In genomic region chr13:29850213-29850898, GRCh38 we compare ENCODE assay signal across 8 cellular contexts. TPM values are rescaled to one million over a fixed set of nuclear protein-coding genes. Genes with fewer than 3 reads are reported as not detected.
DNase-seq lines count a peak whose midpoint lies in the region; ATAC-seq, FAIRE-seq and TF ChIP-seq lines count a peak whose summit lies in the region.

Gene UBL3, minus strand, starts transcription at chr13:29850617. Its CDS starts 1,079 bp downstream, at chr13:29849538.

- peak within 1 kb of the TSS; percentile 98 to 99 for H3K27ac ChIP-seq in small intestine (ENCODE audit: low read depth in 1 of 2, low read length in 1 of 2)

- TF ChIP-seq POLR2A in GM18951 (IDR thresholded peaks at IDR 0.05; ENCODE audit: extremely low read depth, insufficient read depth, insufficient read length), result peak; percentile 77

- CTCF ChIA-PET in WTC11 (lab: Charles Lee), result interaction anchor here (0.7 to 2.7 kb wide), 6 partner anchors 9 to 265 kb away, joined by 3 to 17 read pairs (median 6); no protein-coding TSS in a partner anchor

- 1% methylated on average over 46 to 64 of the region's 64 CpGs for WGBS in small intestine, 3 donors

- ATAC-seq in HG03175 (IDR thresholded peaks at IDR 0.05; ENCODE audit: unreplicated experiment) (peak; percentile 92), WTC11 (peak; percentile 87)

- peak within 1 kb of the TSS; percentile 68 for H3K4me3 ChIP-seq in bronchial epithelial cell (ENCODE audit: low read depth, low read length)
- peak within 1 kb of the TSS; percentile 87 to 97 for H3K4me3 ChIP-seq in small intestine (ENCODE audit: low read depth in 1 of 2, low read length in 2 of 2)

- H3K27me3 ChIP-seq in bronchial epithelial cell (ENCODE audit: control insufficient read depth, insufficient read depth, low read length) (no peaks in the 10 kb centered on the region), small intestine (ENCODE audit: control insufficient read depth in 2 of 2, insufficient read depth in 2 of 2, low read length in 2 of 2) (no peaks in the 10 kb centered on the region)

- H3K36me3 ChIP-seq in bronchial epithelial cell (ENCODE audit: control insufficient read depth, insufficient read depth, low read length), result no peaks in the 10 kb centered on the region
- H3K36me3 ChIP-seq in small intestine (ENCODE audit: control insufficient read depth in 2 of 2, insufficient read depth in 2 of 2, low read length in 2 of 2), result no peaks in the 10 kb centered on the region

- no peaks in the 10 kb centered on the region; the same call in 1 of the 2 replicates for H3K27me3 Mint-ChIP-seq in WTC11 (ENCODE audit: low read depth)

- H3K4me1 Mint-ChIP-seq in WTC11, result peaks cover 29% of the 10 kb centered on the region

- H3K36me3 Mint-ChIP-seq in WTC11, result no peaks in the 10 kb centered on the region

- peak within 1 kb of the TSS; percentile 99 for H3K27ac Mint-ChIP-seq in WTC11

- peak; percentile 97 for DNase-seq in AG08396 (ENCODE audit: low spot score)
- DNase-seq in NCI-H226, result peak; percentile 89
- peak; percentile 95 for DNase-seq in WTC11 (ENCODE audit: low spot score)
- peak; percentile 88 for DNase-seq in bronchial epithelial cell (ENCODE audit: low read depth)
- peak; percentile 99 for DNase-seq in iPS-NIHi7 (ENCODE audit: extremely low spot score)
- DNase-seq in small intestine, result peak; percentile 99

- H3K9me3 ChIP-seq in small intestine (ENCODE audit: control insufficient read depth, low read depth), result no peaks in the 10 kb centered on the region

- H3K4me3 Mint-ChIP-seq in WTC11, result peak within 1 kb of the TSS; percentile 91

- FAIRE-seq in bronchial epithelial cell (lab: Jason Lieb, UNC) (no peak), small intestine (lab: Jason Lieb, UNC) (no peak)

- H3K4me1 ChIP-seq in small intestine (ENCODE audit: control insufficient read depth in 2 of 2, insufficient read depth in 1 of 2, low read depth in 1 of 2, low read length in 1 of 2), result no peaks in the 10 kb centered on the region

- TF ChIP-seq CTCF in WTC11 (IDR thresholded peaks at IDR 0.05), result no peak
- TF ChIP-seq CTCF in bronchial epithelial cell (IDR thresholded peaks at IDR 0.05; ENCODE audit: insufficient read depth, low read length, severe bottlenecking), result no peak

- in situ Hi-C loops in GM18951 (cut with MboI; ENCODE audit: low sequenced_read_pairs, unreplicated experiment), result no loop called here

- POLR2A ChIA-PET in WTC11 (lab: Charles Lee), result interaction anchor here (0.9 to 1.5 kb wide), 5 partner anchors 9 to 103 kb away, joined by 3 to 5 read pairs (median 3); no protein-coding TSS in a partner anchor

- H3K9me3 Mint-ChIP-seq in WTC11, result no peaks in the 10 kb centered on the region

TF ChIP-seq in WTC11, 78 proteins besides CTCF, POLR2A, EP300 and RAD21:
- TF ChIP-seq ETV6 (CRISPR knock-in tag; IDR thresholded peaks at IDR 0.05) (no peak), MAX (CRISPR knock-in tag; IDR thresholded peaks at IDR 0.05) (0 out of 2 replicates have a peak, but pooled peaks have one; percentile 21), CREB1 (CRISPR knock-in tag; IDR thresholded peaks at IDR 0.05) (no peak), MYBL2 (CRISPR knock-in tag; IDR thresholded peaks at IDR 0.05) (0 out of 2 replicates have a peak, but pooled peaks have one; percentile 35), SP1 (CRISPR knock-in tag; conservative IDR thresholded peaks at IDR 0.05) (0 out of 2 replicates have a peak, but pooled peaks have one; percentile 27)
TF ChIP-seq in WTC11: peak in this region for 3.

RNA-seq across cellular contexts. Expression of gene UBL3, which starts in this region (rescaled TPM):
- total RNA-seq in WTC11 (2021) (12.8 to 15.5 TPM (median 13.5 TPM) in 3 replicates), bronchial epithelial cell (16.1 and 19.8 TPM in 2 replicates)
- 10 to 100 TPM; 20.6 to 46.7 (median 45.2) TPM for polyA plus RNA-seq in small intestine

Comparison
In these comparisons a context has a peak if more than half of its experiments do, and no peak if none do; other contexts are left out.
1. Peak in every context shown above with its lines: DNase-seq, ATAC-seq, H3K4me3 ChIP-seq and H3K27ac ChIP-seq.